Comparison of ENCODE assay signal across 8 cellular contexts in the genomic region with DNA sequence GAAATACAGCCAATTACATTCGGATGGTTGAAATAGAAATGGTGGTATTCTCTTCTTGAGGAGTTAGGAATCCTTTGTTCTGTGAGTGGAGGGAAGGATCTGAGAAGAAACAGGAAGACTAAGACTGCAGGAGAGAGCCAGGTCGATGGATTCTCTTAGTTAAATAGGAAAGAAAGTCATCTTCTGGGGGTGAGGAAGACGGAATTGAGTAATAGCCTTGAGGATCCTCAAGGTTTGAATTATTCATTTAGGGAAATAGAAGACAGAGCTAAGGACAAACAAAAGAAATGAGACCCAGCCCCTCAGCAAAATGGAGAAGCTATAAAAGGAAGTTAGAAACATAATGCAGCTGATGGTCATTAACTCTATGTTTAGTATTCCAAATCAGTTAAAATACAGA. TPM values are rescaled to one million over a fixed set of nuclear protein-coding genes. Genes with fewer than 3 reads are reported as not detected.
A peak's percentile ranks its signal among the peaks of the same experiment; 100 is the strongest.
DNase-seq lines count a peak whose midpoint lies in the region; ATAC-seq and TF ChIP-seq lines count a peak whose summit lies in the region.

No MANE protein-coding gene starts in this region.

- no peaks in the 10 kb centered on the region for H3F3A ChIP-seq in GM23338 (replicated peaks; ENCODE audit: low read depth)

- in situ Hi-C loops in Panc1 (cut with HindIII; ENCODE audit: low pct_unique_long_range_greater_than_20kb, low sequenced_read_pairs): no loop called here

- H3K27me3 ChIP-seq in GM23338 (ENCODE audit: insufficient read depth) (no peaks in the 10 kb centered on the region), Panc1 (ENCODE audit: control insufficient read depth, insufficient read depth, low read length) (no peaks in the 10 kb centered on the region), skeletal muscle tissue (ENCODE audit: control insufficient read depth in 3 of 3, insufficient read depth in 3 of 3, low read length in 3 of 3) (no peaks in the 10 kb centered on the region)

- H3K9me3 ChIP-seq in Panc1 (ENCODE audit: control insufficient read depth, insufficient read depth, low read depth, low read length) (no peaks in the 10 kb centered on the region), skeletal muscle tissue (ENCODE audit: control insufficient read depth in 3 of 3, low read length in 3 of 3) (no peaks in the 10 kb centered on the region)

- no peak overlapping the region for H3K4me3 Mint-ChIP-seq in GM23338
- H3K4me3 Mint-ChIP-seq in activated CD8-positive, alpha-beta memory T cell treated with anti-CD3 and anti-CD28 coated beads, Interleukin-2, amount 10 ng/mL, durations not matched to agents 7 days and 5 days: no peak overlapping the region

- peak overlapping the region; percentile 82 for H3K4me3 ChIP-seq in GM23338
- peak overlapping the region; percentile 98 for H3K4me3 ChIP-seq in Panc1 (ENCODE audit: low read depth in 2 of 2, low read length in 2 of 2)
- peak overlapping the region; percentile 97 for H3K4me3 ChIP-seq in fibroblast of villous mesenchyme (ENCODE audit: low read depth, low read length)
- H3K4me3 ChIP-seq in skeletal muscle tissue (ENCODE audit: low read length in 3 of 3): peak overlapping the region; percentile 84 to 96 (median 95)

- BruUV-seq in Panc1 (replicated peaks; lab: Mats Ljungman, UMichigan): no TSS peak

- DNase-seq in GM23338 (ENCODE audit: low spot score) (peak; percentile 48), Panc1 (ENCODE audit: low read depth, low spot score) (no peak), fibroblast of villous mesenchyme (ENCODE audit: low read depth) (peak; percentile 36), cortex of kidney (lab: John Stamatoyannopoulos, UW) (no peak)
- no peak for DNase-seq in activated CD8-positive, alpha-beta memory T cell treated with anti-CD3 and anti-CD28 coated beads, Interleukin-2, amount 10 ng/mL, durations not matched to agents 7 days and 5 days

- no peak for ATAC-seq in GM23338
- no peak for ATAC-seq in Panc1
- ATAC-seq in HG03520 (IDR thresholded peaks at IDR 0.05; ENCODE audit: unreplicated experiment): no peak
- no peak for ATAC-seq in GM19452 (IDR thresholded peaks at IDR 0.05; ENCODE audit: unreplicated experiment)
- ATAC-seq in activated CD8-positive, alpha-beta memory T cell treated with anti-CD3 and anti-CD28 coated beads, Interleukin-2, amount 10 ng/mL, durations not matched to agents 7 days and 5 days: no peak

- H3K27ac Mint-ChIP-seq in GM23338: no peak overlapping the region
- H3K27ac Mint-ChIP-seq in activated CD8-positive, alpha-beta memory T cell treated with anti-CD3 and anti-CD28 coated beads, Interleukin-2, amount 10 ng/mL, durations not matched to agents 7 days and 5 days: no peak overlapping the region

- H3K9me2 ChIP-seq in GM23338 (ENCODE audit: insufficient read depth): no peaks in the 10 kb centered on the region

- H3K79me2 ChIP-seq in GM23338 (replicated peaks; ENCODE audit: insufficient read depth): peaks cover 64% of the 10 kb centered on the region

- H3K9ac ChIP-seq in skeletal muscle tissue (ENCODE audit: low read depth in 1 of 3, low read length in 3 of 3): peak overlapping the region; percentile 84 to 98 (median 96)

- peaks cover 12% of the 10 kb centered on the region; the same call in 1 of the 2 replicates for H4K20me1 ChIP-seq in GM23338 (replicated peaks; ENCODE audit: insufficient read depth)

- H3K27me3 Mint-ChIP-seq in GM23338 (ENCODE audit: insufficient read depth, low read depth, poor library complexity): peaks cover 5% of the 10 kb centered on the region
- no peaks in the 10 kb centered on the region for H3K27me3 Mint-ChIP-seq in activated CD8-positive, alpha-beta memory T cell treated with anti-CD3 and anti-CD28 coated beads, Interleukin-2, amount 10 ng/mL, durations not matched to agents 7 days and 5 days

- no peaks in the 10 kb centered on the region for H3K36me3 Mint-ChIP-seq in GM23338 (ENCODE audit: low read depth)
- peaks cover 2% of the 10 kb centered on the region for H3K36me3 Mint-ChIP-seq in activated CD8-positive, alpha-beta memory T cell treated with anti-CD3 and anti-CD28 coated beads, Interleukin-2, amount 10 ng/mL, durations not matched to agents 7 days and 5 days

- H3K9me3 Mint-ChIP-seq in GM23338: no peaks in the 10 kb centered on the region
- no peaks in the 10 kb centered on the region for H3K9me3 Mint-ChIP-seq in activated CD8-positive, alpha-beta memory T cell treated with anti-CD3 and anti-CD28 coated beads, Interleukin-2, amount 10 ng/mL, durations not matched to agents 7 days and 5 days (ENCODE audit: low read depth)

- intact Hi-C loops in Panc1 (cut with micrococcal nuclease; ENCODE audit: unreplicated experiment): no loop called here

- CTCF ChIA-PET in Panc1 (lab: Charles Lee): no interaction called here
- CTCF ChIA-PET in activated CD8-positive, alpha-beta memory T cell treated with anti-CD3 and anti-CD28 coated beads, Interleukin-2, amount 10 ng/mL, durations not matched to agents 7 days and 5 days (lab: Charles Lee): interaction anchor here (0.6 to 2.0 kb wide), 3 partner anchors 12 to 34 kb away, joined by 3 to 5 read pairs (median 4); no protein-coding TSS in a partner anchor

- H3K36me3 ChIP-seq in GM23338 (ENCODE audit: insufficient read depth): no peaks in the 10 kb centered on the region
- H3K36me3 ChIP-seq in Panc1 (ENCODE audit: control insufficient read depth, insufficient read depth, low read length): peaks cover 4% of the 10 kb centered on the region; the same call in 1 of the 2 replicates
- H3K36me3 ChIP-seq in skeletal muscle tissue (ENCODE audit: control insufficient read depth in 3 of 3, insufficient read depth in 3 of 3, low read length in 3 of 3): no peaks in the 10 kb centered on the region

- POLR2A ChIA-PET in Panc1 (lab: Charles Lee): no interaction called here

- H3K4me2 ChIP-seq in GM23338: peak overlapping the region; percentile 94

- peaks cover 14% of the 10 kb centered on the region for H3K4me1 ChIP-seq in GM23338 (ENCODE audit: insufficient read depth)
- H3K4me1 ChIP-seq in Panc1 (ENCODE audit: control insufficient read depth, insufficient read depth, low read length): peaks cover 23% of the 10 kb centered on the region
- H3K4me1 ChIP-seq in skeletal muscle tissue (ENCODE audit: control insufficient read depth in 3 of 3, insufficient read depth in 3 of 3, low read length in 3 of 3): peaks cover 3 to 32% (median 21%) of the 10 kb centered on the region in 3 donors

- H3K4me1 Mint-ChIP-seq in GM23338: peaks cover 16% of the 10 kb centered on the region
- H3K4me1 Mint-ChIP-seq in activated CD8-positive, alpha-beta memory T cell treated with anti-CD3 and anti-CD28 coated beads, Interleukin-2, amount 10 ng/mL, durations not matched to agents 7 days and 5 days: peaks cover 26% of the 10 kb centered on the region

- H2AFZ ChIP-seq in GM23338: no peak overlapping the region

- TF ChIP-seq CTCF in GM23338 (conservative IDR thresholded peaks at IDR 0.05; ENCODE audit: low read depth in 2 of 2) (no peak), Panc1 (IDR thresholded peaks at IDR 0.05) (no peak), fibroblast of villous mesenchyme (IDR thresholded peaks at IDR 0.05; ENCODE audit: insufficient read depth, low read depth, low read length) (no peak)

- H3K27ac ChIP-seq in GM23338 (ENCODE audit: low read depth): peak overlapping the region; percentile 60
- H3K27ac ChIP-seq in Panc1 (ENCODE audit: low read length): peak overlapping the region; percentile 99
- peak overlapping the region; percentile 97 for H3K27ac ChIP-seq in skeletal muscle tissue (ENCODE audit: low read depth, low read length)

RNA-seq across cellular contexts. Expression of a gene that starts 1.8 kb away (rescaled TPM):
- total RNA-seq in GM23338 (2014; rRNA removed; shearing (Covaris generic)): 123 and 157 TPM in 2 replicates
- 199 and 214 TPM in 2 replicates for polyA plus RNA-seq in GM23338 (2016; fragmentation: Nextera tagmentation; extraction: Ambion mirVana)
- total RNA-seq in Panc1 (2021; ENCODE audit: unreplicated experiment) (123 TPM), fibroblast of villous mesenchyme (101 and 146 TPM in 2 replicates), skeletal muscle tissue (269 TPM)
- polyA plus RNA-seq in Panc1 (2012; ENCODE audit: insufficient read length): 105 TPM
- total RNA-seq in activated CD8-positive, alpha-beta memory T cell treated with anti-CD3 and anti-CD28 coated beads, Interleukin-2, amount 10 ng/mL, durations not matched to agents 7 days and 5 days: 10 to 100 TPM; 20.5 to 24.1 TPM

RNA-seq across cellular contexts. Expression of a gene that starts 37.2 kb away (rescaled TPM):
- total RNA-seq in GM23338 (2014; rRNA removed; shearing (Covaris generic)): 6.4 and 7.0 TPM in 2 replicates
- polyA plus RNA-seq in GM23338 (2016; fragmentation: Nextera tagmentation; extraction: Ambion mirVana): 4.4 and 4.6 TPM in 2 replicates
- total RNA-seq in Panc1 (2021; ENCODE audit: unreplicated experiment) (3.5 TPM), fibroblast of villous mesenchyme (3.0 and 3.9 TPM in 2 replicates), skeletal muscle tissue (0.52 TPM)
- 5.3 TPM for polyA plus RNA-seq in Panc1 (2012; ENCODE audit: insufficient read length)
- total RNA-seq in activated CD8-positive, alpha-beta memory T cell treated with anti-CD3 and anti-CD28 coated beads, Interleukin-2, amount 10 ng/mL, durations not matched to agents 7 days and 5 days: not detected

RNA-seq across cellular contexts. Expression of a gene that starts 59.7 kb away (rescaled TPM):
- 20.0 and 24.2 TPM in 2 replicates for total RNA-seq in GM23338 (2014; rRNA removed; shearing (Covaris generic))
- polyA plus RNA-seq in GM23338 (2016; fragmentation: Nextera tagmentation; extraction: Ambion mirVana): 5.3 TPM in 2 replicates
- total RNA-seq in Panc1 (2021; ENCODE audit: unreplicated experiment) (13.8 TPM), fibroblast of villous mesenchyme (11.3 and 13.0 TPM in 2 replicates), skeletal muscle tissue (12.0 TPM)
- 6.4 TPM for polyA plus RNA-seq in Panc1 (2012; ENCODE audit: insufficient read length)
- 1 to 10 TPM; 4.2 to 4.5 TPM for total RNA-seq in activated CD8-positive, alpha-beta memory T cell treated with anti-CD3 and anti-CD28 coated beads, Interleukin-2, amount 10 ng/mL, durations not matched to agents 7 days and 5 days

Comparison
In these comparisons a context has a peak if more than half of its experiments do, and no peak if none do; other contexts are left out.
1. DNase-seq: peak in GM23338 (single experiment) and fibroblast of villous mesenchyme (single experiment); none in Panc1 (single experiment), cortex of kidney (single experiment) and activated CD8-positive, alpha-beta memory T cell treated with anti-CD3 and anti-CD28 coated beads, Interleukin-2, amount 10 ng/mL, durations not matched to agents 7 days and 5 days (single experiment).
2. Peak in every context shown above with its lines, with median percentiles within 50 percentile points of each other: H3K27ac ChIP-seq and H3K4me3 ChIP-seq.